Comparison of ENCODE assay signal across 1 cellular context in the genomic region with DNA sequence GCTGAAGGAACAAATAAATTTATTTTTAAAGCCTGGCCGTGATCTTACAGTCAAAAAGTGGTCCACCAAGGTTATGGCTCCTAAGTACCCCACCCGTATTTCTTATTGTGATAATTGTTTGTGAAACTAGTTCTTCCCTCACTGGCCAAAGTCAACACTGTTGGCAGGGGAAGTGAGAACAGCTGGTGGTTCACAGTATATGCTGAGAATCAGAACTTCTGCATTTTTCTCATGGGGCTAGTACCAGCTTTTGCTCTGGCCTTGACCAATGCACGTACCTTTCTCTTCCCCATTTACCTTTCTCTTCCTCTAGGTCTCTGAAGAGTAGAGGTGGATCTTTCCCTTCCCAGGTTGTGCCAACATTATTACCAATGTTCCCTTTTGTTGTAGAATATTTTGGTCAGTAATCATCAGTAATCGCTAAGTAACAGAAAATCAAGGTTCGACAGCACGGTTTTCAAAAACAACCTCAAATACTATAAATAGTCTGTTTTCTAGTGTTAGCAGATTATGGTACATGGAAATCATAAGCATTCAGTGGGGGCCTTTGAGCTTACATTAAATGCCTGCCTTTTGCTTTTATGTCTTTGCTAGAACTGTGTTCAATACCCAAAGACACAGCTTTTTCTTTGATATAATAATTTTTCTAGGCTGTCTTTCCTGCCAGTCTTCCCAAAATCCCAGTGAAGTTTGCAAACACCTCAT.
TF ChIP-seq lines count a peak whose summit lies in the region.

No MANE protein-coding gene starts in this region.

TF ChIP-seq in GM12878, 131 proteins besides CTCF, POLR2A, EP300 and RAD21 (continued from another document):
- TF ChIP-seq, protein P1, sequence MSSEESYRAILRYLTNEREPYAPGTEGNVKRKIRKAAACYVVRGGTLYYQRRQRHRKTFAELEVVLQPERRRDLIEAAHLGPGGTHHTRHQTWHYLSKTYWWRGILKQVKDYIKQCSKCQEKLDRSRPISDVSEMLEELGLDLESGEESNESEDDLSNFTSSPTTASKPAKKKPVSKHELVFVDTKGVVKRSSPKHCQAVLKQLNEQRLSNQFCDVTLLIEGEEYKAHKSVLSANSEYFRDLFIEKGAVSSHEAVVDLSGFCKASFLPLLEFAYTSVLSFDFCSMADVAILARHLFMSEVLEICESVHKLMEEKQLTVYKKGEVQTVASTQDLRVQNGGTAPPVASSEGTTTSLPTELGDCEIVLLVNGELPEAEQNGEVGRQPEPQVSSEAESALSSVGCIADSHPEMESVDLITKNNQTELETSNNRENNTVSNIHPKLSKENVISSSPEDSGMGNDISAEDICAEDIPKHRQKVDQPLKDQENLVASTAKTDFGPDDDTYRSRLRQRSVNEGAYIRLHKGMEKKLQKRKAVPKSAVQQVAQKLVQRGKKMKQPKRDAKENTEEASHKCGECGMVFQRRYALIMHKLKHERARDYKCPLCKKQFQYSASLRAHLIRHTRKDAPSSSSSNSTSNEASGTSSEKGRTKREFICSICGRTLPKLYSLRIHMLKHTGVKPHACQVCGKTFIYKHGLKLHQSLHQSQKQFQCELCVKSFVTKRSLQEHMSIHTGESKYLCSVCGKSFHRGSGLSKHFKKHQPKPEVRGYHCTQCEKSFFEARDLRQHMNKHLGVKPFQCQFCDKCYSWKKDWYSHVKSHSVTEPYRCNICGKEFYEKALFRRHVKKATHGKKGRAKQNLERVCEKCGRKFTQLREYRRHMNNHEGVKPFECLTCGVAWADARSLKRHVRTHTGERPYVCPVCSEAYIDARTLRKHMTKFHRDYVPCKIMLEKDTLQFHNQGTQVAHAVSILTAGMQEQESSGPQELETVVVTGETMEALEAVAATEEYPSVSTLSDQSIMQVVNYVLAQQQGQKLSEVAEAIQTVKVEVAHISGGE (CRISPR knock-in tag; IDR thresholded peaks at IDR 0.05): no peak
- TF ChIP-seq SP1 (IDR thresholded peaks at IDR 0.05; ENCODE audit: low read depth, low read length) (no peak), RCOR1 (conservative IDR thresholded peaks at IDR 0.05; ENCODE audit: low read depth, low read length) (no peak), ZZZ3 (IDR thresholded peaks at IDR 0.05; ENCODE audit: control insufficient read depth, insufficient read length, low read depth) (no peak), MTA2 (IDR thresholded peaks at IDR 0.05; ENCODE audit: low read depth) (peak; percentile 76), TARDBP (IDR thresholded peaks at IDR 0.05; ENCODE audit: borderline replicate concordance) (no peak), BCL11A (IDR thresholded peaks at IDR 0.05; ENCODE audit: low read depth, low read length) (peak; percentile 86), MEF2B (IDR thresholded peaks at IDR 0.05; ENCODE audit: partially characterized antibody, poor library complexity, severe bottlenecking) (peak; percentile 46), SPI1 (IDR thresholded peaks at IDR 0.05; ENCODE audit: borderline replicate concordance, insufficient read depth, low read depth, low read length) (peak; percentile 99), IKZF2 (IDR thresholded peaks at IDR 0.05) (peak; percentile 71 to 76; a peak in 3 of 4 replicates), PAX5 (IDR thresholded peaks at IDR 0.05; ENCODE audit: borderline replicate concordance, low read depth, low read length) (peak; percentile 70), POU2F2 (IDR thresholded peaks at IDR 0.05; ENCODE audit: borderline replicate concordance, low read depth, low read length) (peak; percentile 28; the same call in 1 of the 3 replicates), RAD51 (IDR thresholded peaks at IDR 0.05) (no peak), IRF4 (IDR thresholded peaks at IDR 0.05; ENCODE audit: low read depth, low read length) (peak; percentile 93), IKZF1 (conservative IDR thresholded peaks at IDR 0.05) (0 out of 2 replicates have a peak, but pooled peaks have one; percentile 37)
